8 cellular contexts compared by ENCODE assay signal in genomic region chr3:142022381-142022780, GRCh38.
DNase-seq lines count a peak whose midpoint lies in the region; ATAC-seq and TF ChIP-seq lines count a peak whose summit lies in the region.

No MANE protein-coding gene starts in this region.

- H3K4me1 Mint-ChIP-seq in WTC11, result peaks cover 15% of the 10 kb centered on the region

- no peaks in the 10 kb centered on the region for H3K36me3 ChIP-seq in neutrophil

- TF ChIP-seq CTCF in GM10266 (IDR thresholded peaks at IDR 0.05; ENCODE audit: control insufficient read depth, insufficient read depth, low read depth, missing control alignments) (peak; percentile 62), WTC11 (IDR thresholded peaks at IDR 0.05) (no peak), neutrophil (IDR thresholded peaks at IDR 0.05) (no peak)

- no peaks in the 10 kb centered on the region for H3K27me3 Mint-ChIP-seq in WTC11 (ENCODE audit: low read depth)

- no peaks in the 10 kb centered on the region for H3K9me3 ChIP-seq in neutrophil

- peak overlapping the region; percentile 71 for H3K27ac ChIP-seq in neutrophil

- peak; percentile 59 for ATAC-seq in GM21360 (IDR thresholded peaks at IDR 0.05; ENCODE audit: unreplicated experiment)
- peak; percentile 63 for ATAC-seq in HG03558 (IDR thresholded peaks at IDR 0.05; ENCODE audit: extremely low read depth, unreplicated experiment)
- no peak for ATAC-seq in WTC11

- peaks cover 7% of the 10 kb centered on the region for H3K36me3 Mint-ChIP-seq in WTC11

- peak overlapping the region; percentile 32 for H3K27ac Mint-ChIP-seq in WTC11

- H3K4me3 ChIP-seq in neutrophil (ENCODE audit: low read depth in 1 of 2, low read length in 1 of 2), result no peak overlapping the region

- no peaks in the 10 kb centered on the region for H3K27me3 ChIP-seq in neutrophil

- H3K4me3 Mint-ChIP-seq in WTC11, result no peak overlapping the region

- no peaks in the 10 kb centered on the region for H3K9me3 Mint-ChIP-seq in WTC11

- POLR2A ChIA-PET in WTC11 (lab: Charles Lee), result no interaction called here

- DNase-seq in GM10266 (ENCODE audit: extremely low spot score), result peak; percentile 27
- no peak for DNase-seq in WTC11 (ENCODE audit: low spot score)
- DNase-seq in HCEC 1CT, result no peak
- DNase-seq in stimulated activated CD4-positive, alpha-beta T cell treated with anti-CD3 and anti-CD28 coated beads, Interleukin-2, amount 100 ng/mL, for 24 hours, result no peak
- DNase-seq in A172 (ENCODE audit: low spot score), result no peak

- CTCF ChIA-PET in WTC11 (lab: Charles Lee), result interaction anchor here (0.8 kb wide), 1 partner anchor 104 kb away, joined by 5 read pairs; no protein-coding TSS in a partner anchor

- peaks cover 42 to 49% of the 10 kb centered on the region in 2 experiments for H3K4me1 ChIP-seq in neutrophil (ENCODE audit: control insufficient read depth in 1 of 2, insufficient read depth in 1 of 2, low read depth in 1 of 2, low read length in 1 of 2)

TF ChIP-seq in WTC11, 78 proteins besides CTCF, POLR2A, EP300 and RAD21:
- TF ChIP-seq ZNF232 (CRISPR knock-in tag; IDR thresholded peaks at IDR 0.05), result no peak
- no peak for TF ChIP-seq SP1 (CRISPR knock-in tag; conservative IDR thresholded peaks at IDR 0.05)
- TF ChIP-seq FOXK1 (CRISPR knock-in tag; IDR thresholded peaks at IDR 0.05), result no peak
- no peak for TF ChIP-seq OVOL2 (CRISPR knock-in tag; IDR thresholded peaks at IDR 0.05; ENCODE audit: borderline replicate concordance)
- no peak for TF ChIP-seq ATF6 (CRISPR knock-in tag; IDR thresholded peaks at IDR 0.05)
- TF ChIP-seq ZNF219 (CRISPR knock-in tag; IDR thresholded peaks at IDR 0.05; ENCODE audit: borderline replicate concordance), result no peak
- no peak for TF ChIP-seq RELA (CRISPR knock-in tag; IDR thresholded peaks at IDR 0.05; ENCODE audit: borderline replicate concordance)
- TF ChIP-seq, protein P1, sequence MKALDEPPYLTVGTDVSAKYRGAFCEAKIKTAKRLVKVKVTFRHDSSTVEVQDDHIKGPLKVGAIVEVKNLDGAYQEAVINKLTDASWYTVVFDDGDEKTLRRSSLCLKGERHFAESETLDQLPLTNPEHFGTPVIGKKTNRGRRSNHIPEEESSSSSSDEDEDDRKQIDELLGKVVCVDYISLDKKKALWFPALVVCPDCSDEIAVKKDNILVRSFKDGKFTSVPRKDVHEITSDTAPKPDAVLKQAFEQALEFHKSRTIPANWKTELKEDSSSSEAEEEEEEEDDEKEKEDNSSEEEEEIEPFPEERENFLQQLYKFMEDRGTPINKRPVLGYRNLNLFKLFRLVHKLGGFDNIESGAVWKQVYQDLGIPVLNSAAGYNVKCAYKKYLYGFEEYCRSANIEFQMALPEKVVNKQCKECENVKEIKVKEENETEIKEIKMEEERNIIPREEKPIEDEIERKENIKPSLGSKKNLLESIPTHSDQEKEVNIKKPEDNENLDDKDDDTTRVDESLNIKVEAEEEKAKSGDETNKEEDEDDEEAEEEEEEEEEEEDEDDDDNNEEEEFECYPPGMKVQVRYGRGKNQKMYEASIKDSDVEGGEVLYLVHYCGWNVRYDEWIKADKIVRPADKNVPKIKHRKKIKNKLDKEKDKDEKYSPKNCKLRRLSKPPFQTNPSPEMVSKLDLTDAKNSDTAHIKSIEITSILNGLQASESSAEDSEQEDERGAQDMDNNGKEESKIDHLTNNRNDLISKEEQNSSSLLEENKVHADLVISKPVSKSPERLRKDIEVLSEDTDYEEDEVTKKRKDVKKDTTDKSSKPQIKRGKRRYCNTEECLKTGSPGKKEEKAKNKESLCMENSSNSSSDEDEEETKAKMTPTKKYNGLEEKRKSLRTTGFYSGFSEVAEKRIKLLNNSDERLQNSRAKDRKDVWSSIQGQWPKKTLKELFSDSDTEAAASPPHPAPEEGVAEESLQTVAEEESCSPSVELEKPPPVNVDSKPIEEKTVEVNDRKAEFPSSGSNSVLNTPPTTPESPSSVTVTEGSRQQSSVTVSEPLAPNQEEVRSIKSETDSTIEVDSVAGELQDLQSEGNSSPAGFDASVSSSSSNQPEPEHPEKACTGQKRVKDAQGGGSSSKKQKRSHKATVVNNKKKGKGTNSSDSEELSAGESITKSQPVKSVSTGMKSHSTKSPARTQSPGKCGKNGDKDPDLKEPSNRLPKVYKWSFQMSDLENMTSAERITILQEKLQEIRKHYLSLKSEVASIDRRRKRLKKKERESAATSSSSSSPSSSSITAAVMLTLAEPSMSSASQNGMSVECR (CRISPR knock-in tag; IDR thresholded peaks at IDR 0.05; ENCODE audit: borderline replicate concordance), result no peak
- TF ChIP-seq, protein P2, sequence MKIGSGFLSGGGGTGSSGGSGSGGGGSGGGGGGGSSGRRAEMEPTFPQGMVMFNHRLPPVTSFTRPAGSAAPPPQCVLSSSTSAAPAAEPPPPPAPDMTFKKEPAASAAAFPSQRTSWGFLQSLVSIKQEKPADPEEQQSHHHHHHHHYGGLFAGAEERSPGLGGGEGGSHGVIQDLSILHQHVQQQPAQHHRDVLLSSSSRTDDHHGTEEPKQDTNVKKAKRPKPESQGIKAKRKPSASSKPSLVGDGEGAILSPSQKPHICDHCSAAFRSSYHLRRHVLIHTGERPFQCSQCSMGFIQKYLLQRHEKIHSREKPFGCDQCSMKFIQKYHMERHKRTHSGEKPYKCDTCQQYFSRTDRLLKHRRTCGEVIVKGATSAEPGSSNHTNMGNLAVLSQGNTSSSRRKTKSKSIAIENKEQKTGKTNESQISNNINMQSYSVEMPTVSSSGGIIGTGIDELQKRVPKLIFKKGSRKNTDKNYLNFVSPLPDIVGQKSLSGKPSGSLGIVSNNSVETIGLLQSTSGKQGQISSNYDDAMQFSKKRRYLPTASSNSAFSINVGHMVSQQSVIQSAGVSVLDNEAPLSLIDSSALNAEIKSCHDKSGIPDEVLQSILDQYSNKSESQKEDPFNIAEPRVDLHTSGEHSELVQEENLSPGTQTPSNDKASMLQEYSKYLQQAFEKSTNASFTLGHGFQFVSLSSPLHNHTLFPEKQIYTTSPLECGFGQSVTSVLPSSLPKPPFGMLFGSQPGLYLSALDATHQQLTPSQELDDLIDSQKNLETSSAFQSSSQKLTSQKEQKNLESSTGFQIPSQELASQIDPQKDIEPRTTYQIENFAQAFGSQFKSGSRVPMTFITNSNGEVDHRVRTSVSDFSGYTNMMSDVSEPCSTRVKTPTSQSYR (CRISPR knock-in tag; IDR thresholded peaks at IDR 0.05), result no peak
- no peak for TF ChIP-seq STAT6 (CRISPR knock-in tag; conservative IDR thresholded peaks at IDR 0.05; ENCODE audit: low read depth)
- TF ChIP-seq MXD4 (CRISPR knock-in tag; IDR thresholded peaks at IDR 0.05; ENCODE audit: borderline replicate concordance), result no peak
